ENCODE assay signal across 9 cellular contexts in the genomic region with DNA sequence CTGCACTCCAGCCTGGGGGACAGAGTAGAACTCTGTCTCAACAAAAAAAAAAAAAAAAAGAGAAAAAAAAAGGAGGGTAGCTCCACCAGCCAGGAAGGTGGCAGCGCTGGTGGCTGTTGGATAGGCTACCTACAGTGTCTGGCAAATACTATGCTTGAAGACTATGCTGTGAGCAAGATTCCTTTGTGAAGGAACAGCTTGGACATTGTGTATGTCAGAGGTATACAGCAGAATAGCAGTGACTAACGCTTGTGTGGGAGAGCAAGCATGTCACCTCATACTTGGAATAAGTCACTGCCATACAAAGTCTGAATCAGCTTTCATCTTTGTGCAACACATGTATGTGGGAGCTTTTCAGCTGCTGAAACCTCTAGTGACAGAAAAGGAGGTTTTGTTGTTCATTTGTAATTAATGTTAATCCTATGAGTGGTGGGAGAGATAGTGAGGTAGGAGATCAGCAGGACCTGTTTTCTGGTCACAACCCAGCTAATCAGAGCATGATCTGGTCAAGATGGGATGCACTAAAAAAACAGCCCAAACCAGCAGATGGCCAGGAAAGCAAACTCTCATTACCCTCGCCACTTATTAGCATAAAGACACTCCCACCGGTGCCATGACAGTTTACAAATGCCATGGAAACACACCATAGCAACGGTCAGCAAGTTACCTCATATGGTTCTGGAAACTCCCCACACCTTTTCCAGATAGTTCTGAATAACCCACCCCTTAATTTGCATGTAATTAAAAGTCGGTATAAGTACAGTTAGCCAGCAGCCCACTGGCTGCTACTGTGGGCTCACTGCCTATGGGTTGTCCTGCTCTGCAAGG. TPM values are rescaled to one million over a fixed set of nuclear protein-coding genes. Genes with fewer than 3 reads are reported as not detected.
DNase-seq lines count a peak whose midpoint lies in the region; ATAC-seq lines count a peak whose summit lies in the region.
"Had no signal": no experiment of that assay in that cellular context is flagged by ENCODE, and none has a peak within 500 bp of the region (broad histone marks: within the 10 kb centered on the region; RNA-seq: fewer than 3 reads in every experiment).

No MANE protein-coding gene starts in this region.

- peak overlapping the region; percentile 43; the same call in 1 of the 2 replicates for H3K27ac ChIP-seq in ACC112 (ENCODE audit: low read depth, low read length)

- H3K36me3 ChIP-seq in ACC112 (ENCODE audit: insufficient read depth, low read length) = no peaks in the 10 kb centered on the region

- H3K4me3 ChIP-seq in ACC112 (ENCODE audit: low read depth, low read length) = no peak overlapping the region

- no peak overlapping the region for H2AFZ ChIP-seq in ACC112 (ENCODE audit: low read length, unreplicated experiment)

- peaks cover 9% of the 10 kb centered on the region for H3K4me1 ChIP-seq in ACC112 (ENCODE audit: control insufficient read depth, insufficient read depth, low read length, unreplicated experiment)

- ATAC-seq in GM19351 (IDR thresholded peaks at IDR 0.05; ENCODE audit: unreplicated experiment) (peak; percentile 82), HG03159 (IDR thresholded peaks at IDR 0.05; ENCODE audit: unreplicated experiment) (no peak), GM21723 (IDR thresholded peaks at IDR 0.05; ENCODE audit: unreplicated experiment) (no peak)

- DNase-seq in RPMI7951 (ENCODE audit: low read depth) (peak; percentile 44), head of caudate nucleus (peak in 22 of 42 donors; percentile 15 to 82 (median 44)), NCI-H1694 treated with DMSO at 0.1 percent for 48 hours (lab: John Stamatoyannopoulos, UW) (no peak), cerebellar nuclear complex (lab: John Stamatoyannopoulos, UW) (no peak)
- DNase-seq: naive thymus-derived CD8-positive, alpha-beta T cell had no signal

- no peaks in the 10 kb centered on the region for H3K79me2 ChIP-seq in ACC112 (ENCODE audit: control insufficient read depth, insufficient read depth, low read length, unreplicated experiment)

- intact Hi-C loops in head of caudate nucleus (cut with DNase I) = no loop called here

- peaks cover 29% of the 10 kb centered on the region for H3K27me3 ChIP-seq in ACC112 (ENCODE audit: insufficient read depth, low read length)

RNA-seq across cellular contexts. Expression of a gene that starts 6.8 kb away (rescaled TPM):
- total RNA-seq in RPMI7951 (2014; rRNA removed; shearing (Covaris generic)) = not detected in 2 replicates
- total RNA-seq: naive thymus-derived CD8-positive, alpha-beta T cell had no signal

RNA-seq across cellular contexts. Expression of a gene that starts 31.4 kb away (rescaled TPM):
- not detected in 2 replicates for total RNA-seq in RPMI7951 (2014; rRNA removed; shearing (Covaris generic))

RNA-seq across cellular contexts. Expression of a gene that starts 41.8 kb away (rescaled TPM):
- not detected in 2 replicates for total RNA-seq in RPMI7951 (2014; rRNA removed; shearing (Covaris generic))
- total RNA-seq: naive thymus-derived CD8-positive, alpha-beta T cell had no signal

RNA-seq across cellular contexts. Expression of a gene that starts 56.2 kb away (rescaled TPM):
- total RNA-seq in RPMI7951 (2014; rRNA removed; shearing (Covaris generic)) = 0.20 TPM in 1 of 2 replicates, not detected in the other

Comparison
In these comparisons a context has a peak if more than half of its experiments do, and no peak if none do; other contexts are left out.
1. DNase-seq: peak in RPMI7951 (single experiment) and head of caudate nucleus (22 of 42); none in NCI-H1694 treated with DMSO at 0.1 percent for 48 hours (single experiment) and cerebellar nuclear complex (0 of 2).